ENCODE assay signal across 8 cellular contexts in genomic region chr3:48989126-48989795, GRCh38. TPM values are rescaled to one million over a fixed set of nuclear protein-coding genes. Genes with fewer than 3 reads are reported as not detected.
DNase-seq lines count a peak whose midpoint lies in the region; ATAC-seq and TF ChIP-seq lines count a peak whose summit lies in the region.

No MANE protein-coding gene starts in this region.

- H3K4me1 ChIP-seq in ACC112 (ENCODE audit: control insufficient read depth, insufficient read depth, low read length, unreplicated experiment): peaks cover 21% of the 10 kb centered on the region
- peaks cover 23 to 27% of the 10 kb centered on the region in 2 experiments for H3K4me1 ChIP-seq in HCT116 (ENCODE audit: control insufficient read depth in 1 of 2, insufficient read depth in 2 of 2, low read length in 2 of 2)
- peaks cover 29% of the 10 kb centered on the region for H3K4me1 ChIP-seq in lower lobe of right lung
- no peaks in the 10 kb centered on the region for H3K4me1 ChIP-seq in urinary bladder (ENCODE audit: insufficient read depth)

- 2% methylated on average over 21 of the region's 21 CpGs for WGBS in urinary bladder

- no peak for TF ChIP-seq RAD21 in HCT116 (IDR thresholded peaks at IDR 0.05; ENCODE audit: low read depth)

- RAD21 ChIA-PET in HCT116 (lab: Charles Lee; ENCODE audit: low non-redundant PET in 1 of 2, low total read pairs in 2 of 2, uncharacterized antibody in 2 of 2, unreplicated experiment in 2 of 2): interaction anchor here in 1 of 2 experiments (0.6 kb wide), 1 partner anchor 306 kb away, joined by 3 read pairs; no protein-coding TSS in a partner anchor

- BruUV-seq in HCT116 (replicated peaks; lab: Mats Ljungman, UMichigan): TSS peak; percentile 81

- peak overlapping the region; percentile 83 for H3K9ac ChIP-seq in HCT116 (ENCODE audit: low read length)

- CTCF ChIA-PET in HCT116 (lab: Charles Lee): interaction anchor here (1.2 to 3.5 kb wide), 5 partner anchors 18 to 40 kb away, joined by 3 to 42 read pairs (median 15); partner anchors contain the start of genes DALRD3, NDUFAF3 and WDR6

- peak overlapping the region; percentile 85 for H3K4me2 ChIP-seq in HCT116 (ENCODE audit: low read length)

- H3K79me2 ChIP-seq in ACC112 (ENCODE audit: control insufficient read depth, insufficient read depth, low read length, unreplicated experiment) (peaks cover 14% of the 10 kb centered on the region), HCT116 (ENCODE audit: insufficient read depth, low read length) (peaks cover 42% of the 10 kb centered on the region)

- TF ChIP-seq CTCF in HCT116 (IDR thresholded peaks at IDR 0.05 in 2 of 3, conservative IDR thresholded peaks at IDR 0.05 in 1 of 3; ENCODE audit: borderline replicate concordance in 1 of 3, insufficient read depth in 1 of 3, low read depth in 2 of 3, low read length in 2 of 3) (no peak), lower lobe of right lung (IDR thresholded peaks at IDR 0.05) (no peak)

- no peaks in the 10 kb centered on the region for H3K36me3 ChIP-seq in ACC112 (ENCODE audit: insufficient read depth, low read length)
- peaks cover 4 to 8% of the 10 kb centered on the region in 2 experiments; a peak in 3 of 4 replicates for H3K36me3 ChIP-seq in HCT116 (ENCODE audit: control insufficient read depth in 1 of 2, insufficient read depth in 2 of 2, low read length in 2 of 2)
- peaks cover 18% of the 10 kb centered on the region for H3K36me3 ChIP-seq in lower lobe of right lung
- no peaks in the 10 kb centered on the region for H3K36me3 ChIP-seq in urinary bladder (ENCODE audit: insufficient read depth)

- H3K9me2 ChIP-seq in HCT116 (ENCODE audit: insufficient read depth): no peaks in the 10 kb centered on the region

- DNase-seq in HCT116 (ENCODE audit: low read depth, low spot score) (no peak), amniotic epithelial cell (ENCODE audit: low read depth) (peak; percentile 35), lower lobe of right lung (no peak)

- H3K27me3 ChIP-seq in ACC112 (ENCODE audit: insufficient read depth, low read length) (no peaks in the 10 kb centered on the region), HCT116 (ENCODE audit: insufficient read depth, low read length) (no peaks in the 10 kb centered on the region), lower lobe of right lung (ENCODE audit: low read depth) (no peaks in the 10 kb centered on the region)

- H3K4me3 ChIP-seq in ACC112 (ENCODE audit: low read depth, low read length) (peak overlapping the region; percentile 89), HCT116 (replicated peaks in 1 of 2; ENCODE audit: low read depth in 1 of 2, low read length in 2 of 2) (peak overlapping the region; percentile 76 to 80), lower lobe of right lung (peak overlapping the region; percentile 83), urinary bladder (ENCODE audit: low read depth, low read length) (peak overlapping the region; percentile 78)

- H3K9me3 ChIP-seq in HCT116 (ENCODE audit: control insufficient read depth in 1 of 2, insufficient read depth in 1 of 2, low read depth in 1 of 2, low read length in 2 of 2): no peaks in the 10 kb centered on the region
- H3K9me3 ChIP-seq in lower lobe of right lung: no peaks in the 10 kb centered on the region

- intact Hi-C loops in HCT116 (cut with micrococcal nuclease): loop anchor here (1.0 to 2.0 kb wide), 3 partner anchors 32 to 170 kb away; partner anchors contain the start of gene LAMB2
- intact Hi-C loops in lower lobe of right lung (cut with DNase I): no loop called here

- no peak for TF ChIP-seq POLR2A in HCT116 (IDR thresholded peaks at IDR 0.05; ENCODE audit: borderline replicate concordance, extremely low read depth, insufficient read depth, insufficient read length)

- H3K27ac ChIP-seq in ACC112 (ENCODE audit: low read depth, low read length): peak overlapping the region; percentile 82
- H3K27ac ChIP-seq in HCT116 (ENCODE audit: low read depth, low read length): peak overlapping the region; percentile 98
- H3K27ac ChIP-seq in lower lobe of right lung: peak overlapping the region; percentile 88
- H3K27ac ChIP-seq in urinary bladder (ENCODE audit: low read depth): peak overlapping the region; percentile 92

- ATAC-seq in HCT116 (peak; percentile 23), lower lobe of right lung (no peak), GM18873 (IDR thresholded peaks at IDR 0.05; ENCODE audit: low FRiP score, unreplicated experiment) (no peak), HG02885 (IDR thresholded peaks at IDR 0.05; ENCODE audit: poor library complexity, unreplicated experiment) (no peak), GM19324 (IDR thresholded peaks at IDR 0.05; ENCODE audit: low FRiP score, unreplicated experiment) (no peak)

- POLR2A ChIA-PET in HCT116 (lab: Charles Lee): interaction anchor here (1.2 to 5.1 kb wide), 4 partner anchors 11 to 40 kb away, joined by 3 to 30 read pairs (median 14); partner anchors contain the start of genes IMPDH2, NDUFAF3 and WDR6

- H2AFZ ChIP-seq in ACC112 (ENCODE audit: low read length, unreplicated experiment) (peak overlapping the region; percentile 91), HCT116 (ENCODE audit: low read depth, low read length, poor library complexity, severe bottlenecking) (no peak overlapping the region)

- H4K20me1 ChIP-seq in HCT116 (ENCODE audit: insufficient read depth): no peaks in the 10 kb centered on the region

TF ChIP-seq in HCT116, 20 proteins besides CTCF, POLR2A, EP300 and RAD21:
- peak; percentile 30; the same call in 1 of the 2 replicates for TF ChIP-seq MAX (IDR thresholded peaks at IDR 0.05)
- no peak for TF ChIP-seq YY1 (IDR thresholded peaks at IDR 0.05; ENCODE audit: extremely low read depth, insufficient replicate concordance, low read depth, low read length)

RNA-seq across cellular contexts. Expression of gene P4HTM, which starts 0.8 kb away (rescaled TPM):
- total RNA-seq in HCT116 (2021; ENCODE audit: unreplicated experiment): 60.5 TPM
- polyA plus RNA-seq in HCT116 (2012): 59.7 and 67.7 TPM in 2 replicates
- total RNA-seq in lower lobe of right lung: 44.0 TPM
- total RNA-seq in urinary bladder: 30.9 TPM
- 31.6 TPM for polyA plus RNA-seq in urinary bladder

RNA-seq across cellular contexts. Expression of gene WDR6, which starts 17.9 kb away (rescaled TPM):
- 174 TPM for total RNA-seq in HCT116 (2021; ENCODE audit: unreplicated experiment)
- 149 and 156 TPM in 2 replicates for polyA plus RNA-seq in HCT116 (2012)
- 157 TPM for total RNA-seq in lower lobe of right lung
- 66.2 TPM for total RNA-seq in urinary bladder
- 132 TPM for polyA plus RNA-seq in urinary bladder

RNA-seq across cellular contexts. Expression of gene DALRD3, which starts 29.1 kb away (rescaled TPM):
- total RNA-seq in HCT116 (2021; ENCODE audit: unreplicated experiment): 42.9 TPM
- polyA plus RNA-seq in HCT116 (2012): 59.5 TPM in 2 replicates
- total RNA-seq in lower lobe of right lung: 28.1 TPM
- total RNA-seq in urinary bladder: 26.7 TPM
- polyA plus RNA-seq in urinary bladder: 28.3 TPM

RNA-seq across cellular contexts. Expression of gene NDUFAF3, which starts 32.7 kb away (rescaled TPM):
- total RNA-seq in HCT116 (2021; ENCODE audit: unreplicated experiment) (91.0 TPM), lower lobe of right lung (85.6 TPM), urinary bladder (43.2 TPM)
- 124 TPM in 2 replicates for polyA plus RNA-seq in HCT116 (2012)
- polyA plus RNA-seq in urinary bladder: 81.6 TPM

RNA-seq across cellular contexts. Expression of gene IMPDH2, which starts 39.9 kb away (rescaled TPM):
- 599 TPM for total RNA-seq in HCT116 (2021; ENCODE audit: unreplicated experiment)
- 679 and 749 TPM in 2 replicates for polyA plus RNA-seq in HCT116 (2012)
- 112 TPM for total RNA-seq in lower lobe of right lung
- total RNA-seq in urinary bladder: 247 TPM
- polyA plus RNA-seq in urinary bladder: 192 TPM
